In the genomic region with DNA sequence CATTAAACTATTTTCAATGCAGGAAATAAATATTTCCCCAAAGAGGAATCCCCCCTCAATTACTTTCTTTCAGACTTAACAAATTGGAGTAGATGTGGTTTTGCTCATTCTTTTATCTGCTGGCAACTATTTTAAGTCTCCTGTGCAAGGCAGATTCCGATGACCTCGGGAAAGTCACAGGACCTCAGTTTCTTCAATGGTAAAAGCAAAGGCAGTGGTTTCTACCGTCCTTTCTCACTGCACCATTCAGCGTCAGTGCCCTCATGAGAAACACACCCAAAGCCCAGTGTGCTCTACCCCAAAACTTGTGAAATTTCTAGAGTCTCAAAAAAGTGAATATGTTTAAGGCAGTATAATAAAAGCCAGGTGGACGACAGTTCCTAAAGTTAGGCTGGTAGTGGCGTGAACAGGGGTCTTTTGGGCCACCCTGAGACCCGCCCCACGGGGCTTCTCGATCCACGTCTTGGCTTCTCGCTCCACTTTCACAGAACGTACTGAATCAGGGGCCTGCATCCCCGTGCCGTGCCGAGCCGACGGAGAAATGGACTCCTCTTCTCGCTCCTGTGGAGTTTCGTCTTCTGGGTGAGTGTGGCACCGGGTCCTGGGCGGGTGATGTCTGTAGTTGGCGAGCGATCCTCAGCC, we compare ENCODE assay signal across 8 cellular contexts. TPM values are rescaled to one million over a fixed set of nuclear protein-coding genes. Genes with fewer than 3 reads are reported as not detected.
DNase-seq lines count a peak whose midpoint lies in the region; ATAC-seq and TF ChIP-seq lines count a peak whose summit lies in the region.

No MANE protein-coding gene starts in this region.

- TF ChIP-seq RAD21 in liver (IDR thresholded peaks at IDR 0.05) = no peak

- H3K36me3 ChIP-seq in Peyer's patch (no peaks in the 10 kb centered on the region), liver (ENCODE audit: control insufficient read depth in 4 of 4, insufficient read depth in 3 of 4, low read depth in 1 of 4, low read length in 3 of 4) (no peaks in the 10 kb centered on the region)

- peak overlapping the region; percentile 91 to 100 (median 97) for H3K27ac ChIP-seq in Peyer's patch
- peak overlapping the region; percentile 95 to 98 for H3K27ac ChIP-seq in liver (ENCODE audit: low read depth in 1 of 2, low read length in 2 of 2)

- DNase-seq in NCI-H345 (lab: John Stamatoyannopoulos, UW) (peak; percentile 33), NCI-H345 treated with DMSO at 0.1 percent for 48 hours (lab: John Stamatoyannopoulos, UW; ENCODE audit: unreplicated experiment) (no peak), Peyer's patch (no peak), dermis blood vessel endothelial cell (peak; percentile 35), superior temporal gyrus (ENCODE audit: extremely low spot score) (peak; percentile 67), NCI-H146 (lab: John Stamatoyannopoulos, UW) (no peak)

- H3K9me3 ChIP-seq in Peyer's patch = no peaks in the 10 kb centered on the region
- H3K9me3 ChIP-seq in liver (ENCODE audit: control insufficient read depth in 4 of 4, low read length in 3 of 4) = no peaks in the 10 kb centered on the region

- H3K4me3 ChIP-seq in Peyer's patch = peak overlapping the region; percentile 79 to 96 (median 84)
- peak overlapping the region; percentile 79 to 95 (median 93) for H3K4me3 ChIP-seq in liver (ENCODE audit: low read depth in 1 of 3, low read length in 3 of 3)

- TF ChIP-seq POLR2A in Peyer's patch (IDR thresholded peaks at IDR 0.05) = no peak

- H3K9ac ChIP-seq in liver (ENCODE audit: low read depth in 1 of 2, low read length in 2 of 2) = peak overlapping the region; percentile 84 to 97

- TF ChIP-seq CTCF in Peyer's patch (IDR thresholded peaks at IDR 0.05) (no peak), liver (IDR thresholded peaks at IDR 0.05; ENCODE audit: low read depth, low read length, missing input control) (no peak)

- H3K4me1 ChIP-seq in Peyer's patch = peaks cover 0 to 17% (median 6%) of the 10 kb centered on the region in 4 donors
- peaks cover 0 to 29% (median 17%) of the 10 kb centered on the region in 4 donors for H3K4me1 ChIP-seq in liver (ENCODE audit: control insufficient read depth in 4 of 4, insufficient read depth in 4 of 4, low read length in 3 of 4)

- no peaks in the 10 kb centered on the region for H3K27me3 ChIP-seq in Peyer's patch
- no peaks in the 10 kb centered on the region for H3K27me3 ChIP-seq in liver (ENCODE audit: control insufficient read depth in 4 of 4, insufficient read depth in 4 of 4, low read length in 3 of 4)

- under 1% methylated on average over 23 of the region's 23 CpGs for WGBS in liver

- peak; percentile 17 for ATAC-seq in HG02623 (IDR thresholded peaks at IDR 0.05; ENCODE audit: unreplicated experiment)

TF ChIP-seq in liver, 16 proteins besides CTCF, POLR2A, EP300 and RAD21:
- TF ChIP-seq RXRA (IDR thresholded peaks at IDR 0.05) = no peak
- peak in 1 of 2 donors; percentile 2 for TF ChIP-seq HNF4A (conservative IDR thresholded peaks at IDR 0.05)
TF ChIP-seq in liver: peak in this region for 1.

RNA-seq across cellular contexts. Expression of gene ARHGAP5, which starts 1.3 kb away (rescaled TPM):
- total RNA-seq in Peyer's patch (100 to 1,000 TPM; 113 to 123 (median 115) TPM), dermis blood vessel endothelial cell (59.9 and 92.9 TPM in 2 replicates), liver (10 to 100 TPM; 46.8 to 48.7 TPM)
- polyA plus RNA-seq in liver = 10 to 100 TPM in 1 of 2 donors, 1 to 10 TPM in 1; 9.6 to 11.2 TPM

Comparison
In these comparisons a context has a peak if more than half of its experiments do, and no peak if none do; other contexts are left out.
1. DNase-seq: peak in NCI-H345 (single experiment), dermis blood vessel endothelial cell (single experiment) and superior temporal gyrus (single experiment); none in NCI-H345 treated with DMSO at 0.1 percent for 48 hours (single experiment), Peyer's patch (0 of 3) and NCI-H146 (single experiment).